1 cellular context compared by ENCODE assay signal in the genomic region with DNA sequence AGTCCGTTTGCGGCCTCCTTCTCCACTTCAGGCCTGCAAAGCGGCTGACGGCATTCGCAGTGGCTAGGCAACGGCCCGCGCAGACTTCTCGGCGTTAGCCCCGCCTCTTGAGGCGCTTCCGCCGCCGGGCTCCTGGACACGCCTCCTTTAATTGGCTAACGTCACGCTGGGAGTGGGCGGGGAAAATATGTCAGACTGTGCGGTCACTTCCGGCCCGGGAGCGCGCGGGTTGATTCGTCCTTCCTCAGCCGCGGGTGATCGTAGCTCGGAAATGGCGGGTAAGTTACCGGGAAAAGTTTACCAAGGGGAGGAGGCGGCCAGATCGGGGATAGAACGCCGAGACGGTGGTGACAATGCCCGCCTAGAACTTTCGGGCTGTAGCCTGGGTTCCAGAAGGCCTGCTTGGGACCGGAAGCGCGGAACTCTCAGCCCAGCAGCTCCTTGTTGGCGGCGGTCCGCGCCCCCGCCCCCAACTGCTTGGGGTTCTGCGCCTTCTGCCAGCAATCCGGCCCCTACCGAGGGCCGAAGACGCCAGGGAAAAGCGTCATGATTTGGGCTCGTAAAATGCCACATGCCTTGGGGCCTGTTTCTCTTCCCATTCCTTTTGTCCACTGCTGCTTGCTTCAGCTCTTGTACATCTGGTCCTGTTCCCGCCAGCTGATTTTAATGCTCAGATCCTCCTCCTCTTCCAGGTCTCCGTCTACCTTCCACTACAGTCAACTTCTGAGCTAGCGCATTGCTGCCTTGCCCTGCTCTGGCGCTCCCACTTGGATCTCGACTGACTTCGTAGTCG.
TF ChIP-seq lines count a peak whose summit lies in the region.

A gene with protein sequence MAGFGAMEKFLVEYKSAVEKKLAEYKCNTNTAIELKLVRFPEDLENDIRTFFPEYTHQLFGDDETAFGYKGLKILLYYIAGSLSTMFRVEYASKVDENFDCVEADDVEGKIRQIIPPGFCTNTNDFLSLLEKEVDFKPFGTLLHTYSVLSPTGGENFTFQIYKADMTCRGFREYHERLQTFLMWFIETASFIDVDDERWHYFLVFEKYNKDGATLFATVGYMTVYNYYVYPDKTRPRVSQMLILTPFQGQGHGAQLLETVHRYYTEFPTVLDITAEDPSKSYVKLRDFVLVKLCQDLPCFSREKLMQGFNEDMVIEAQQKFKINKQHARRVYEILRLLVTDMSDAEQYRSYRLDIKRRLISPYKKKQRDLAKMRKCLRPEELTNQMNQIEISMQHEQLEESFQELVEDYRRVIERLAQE (plus strand): TSS at position 232 of the 793 bp plus-strand sequence. CDS start 40 bp downstream, at position 272.

TF ChIP-seq in K562, 482 proteins besides CTCF, POLR2A, EP300 and RAD21 (continued from another document and continues in another):
- TF ChIP-seq, protein P1, sequence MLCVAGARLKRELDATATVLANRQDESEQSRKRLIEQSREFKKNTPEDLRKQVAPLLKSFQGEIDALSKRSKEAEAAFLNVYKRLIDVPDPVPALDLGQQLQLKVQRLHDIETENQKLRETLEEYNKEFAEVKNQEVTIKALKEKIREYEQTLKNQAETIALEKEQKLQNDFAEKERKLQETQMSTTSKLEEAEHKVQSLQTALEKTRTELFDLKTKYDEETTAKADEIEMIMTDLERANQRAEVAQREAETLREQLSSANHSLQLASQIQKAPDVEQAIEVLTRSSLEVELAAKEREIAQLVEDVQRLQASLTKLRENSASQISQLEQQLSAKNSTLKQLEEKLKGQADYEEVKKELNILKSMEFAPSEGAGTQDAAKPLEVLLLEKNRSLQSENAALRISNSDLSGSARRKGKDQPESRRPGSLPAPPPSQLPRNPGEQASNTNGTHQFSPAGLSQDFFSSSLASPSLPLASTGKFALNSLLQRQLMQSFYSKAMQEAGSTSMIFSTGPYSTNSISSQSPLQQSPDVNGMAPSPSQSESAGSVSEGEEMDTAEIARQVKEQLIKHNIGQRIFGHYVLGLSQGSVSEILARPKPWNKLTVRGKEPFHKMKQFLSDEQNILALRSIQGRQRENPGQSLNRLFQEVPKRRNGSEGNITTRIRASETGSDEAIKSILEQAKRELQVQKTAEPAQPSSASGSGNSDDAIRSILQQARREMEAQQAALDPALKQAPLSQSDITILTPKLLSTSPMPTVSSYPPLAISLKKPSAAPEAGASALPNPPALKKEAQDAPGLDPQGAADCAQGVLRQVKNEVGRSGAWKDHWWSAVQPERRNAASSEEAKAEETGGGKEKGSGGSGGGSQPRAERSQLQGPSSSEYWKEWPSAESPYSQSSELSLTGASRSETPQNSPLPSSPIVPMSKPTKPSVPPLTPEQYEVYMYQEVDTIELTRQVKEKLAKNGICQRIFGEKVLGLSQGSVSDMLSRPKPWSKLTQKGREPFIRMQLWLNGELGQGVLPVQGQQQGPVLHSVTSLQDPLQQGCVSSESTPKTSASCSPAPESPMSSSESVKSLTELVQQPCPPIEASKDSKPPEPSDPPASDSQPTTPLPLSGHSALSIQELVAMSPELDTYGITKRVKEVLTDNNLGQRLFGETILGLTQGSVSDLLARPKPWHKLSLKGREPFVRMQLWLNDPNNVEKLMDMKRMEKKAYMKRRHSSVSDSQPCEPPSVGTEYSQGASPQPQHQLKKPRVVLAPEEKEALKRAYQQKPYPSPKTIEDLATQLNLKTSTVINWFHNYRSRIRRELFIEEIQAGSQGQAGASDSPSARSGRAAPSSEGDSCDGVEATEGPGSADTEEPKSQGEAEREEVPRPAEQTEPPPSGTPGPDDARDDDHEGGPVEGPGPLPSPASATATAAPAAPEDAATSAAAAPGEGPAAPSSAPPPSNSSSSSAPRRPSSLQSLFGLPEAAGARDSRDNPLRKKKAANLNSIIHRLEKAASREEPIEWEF (CRISPR knock-in tag; IDR thresholded peaks at IDR 0.05), result no peak
- TF ChIP-seq MEIS2 (IDR thresholded peaks at IDR 0.05; ENCODE audit: partially characterized antibody) (peak; percentile 74), POLR2AphosphoS5 (IDR thresholded peaks at IDR 0.05; ENCODE audit: control insufficient read depth, insufficient read depth, low read depth, low read length) (peak; percentile 84), SP1 (CRISPR knock-in tag; IDR thresholded peaks at IDR 0.05) (peak; percentile 99), NCOA1 (IDR thresholded peaks at IDR 0.05; ENCODE audit: low read depth) (peak; percentile 92), E2F3 (CRISPR knock-in tag; IDR thresholded peaks at IDR 0.05) (peak; percentile 89), YY1 (IDR thresholded peaks at IDR 0.05; ENCODE audit: borderline replicate concordance in 1 of 3, control insufficient read depth in 1 of 3, extremely low read depth in 1 of 3, insufficient read depth in 3 of 3, insufficient read length in 1 of 3, insufficient replicate concordance in 2 of 3, low read depth in 1 of 3, low read length in 2 of 3) (peak; percentile 44 to 92 (median 81)), KLF1 (tag; IDR thresholded peaks at IDR 0.05) (peak; percentile 76; the same call in 1 of the 2 replicates), ZKSCAN1 (IDR thresholded peaks at IDR 0.05; ENCODE audit: low read depth, low read length) (no peak), KDM5B (IDR thresholded peaks at IDR 0.05; ENCODE audit: insufficient replicate concordance, low read depth, low read length) (peak; percentile 87), SMARCC2 (IDR thresholded peaks at IDR 0.05; ENCODE audit: low read depth) (no peak), NFRKB (IDR thresholded peaks at IDR 0.05; ENCODE audit: low read depth) (peak; percentile 85), BHLHE40 (IDR thresholded peaks at IDR 0.05; ENCODE audit: low read length) (0 out of 2 replicates have a peak, but pooled peaks have one; percentile 36), CHD1 (IDR thresholded peaks at IDR 0.05; ENCODE audit: low read length) (peak; percentile 50)
- TF ChIP-seq, protein P2, sequence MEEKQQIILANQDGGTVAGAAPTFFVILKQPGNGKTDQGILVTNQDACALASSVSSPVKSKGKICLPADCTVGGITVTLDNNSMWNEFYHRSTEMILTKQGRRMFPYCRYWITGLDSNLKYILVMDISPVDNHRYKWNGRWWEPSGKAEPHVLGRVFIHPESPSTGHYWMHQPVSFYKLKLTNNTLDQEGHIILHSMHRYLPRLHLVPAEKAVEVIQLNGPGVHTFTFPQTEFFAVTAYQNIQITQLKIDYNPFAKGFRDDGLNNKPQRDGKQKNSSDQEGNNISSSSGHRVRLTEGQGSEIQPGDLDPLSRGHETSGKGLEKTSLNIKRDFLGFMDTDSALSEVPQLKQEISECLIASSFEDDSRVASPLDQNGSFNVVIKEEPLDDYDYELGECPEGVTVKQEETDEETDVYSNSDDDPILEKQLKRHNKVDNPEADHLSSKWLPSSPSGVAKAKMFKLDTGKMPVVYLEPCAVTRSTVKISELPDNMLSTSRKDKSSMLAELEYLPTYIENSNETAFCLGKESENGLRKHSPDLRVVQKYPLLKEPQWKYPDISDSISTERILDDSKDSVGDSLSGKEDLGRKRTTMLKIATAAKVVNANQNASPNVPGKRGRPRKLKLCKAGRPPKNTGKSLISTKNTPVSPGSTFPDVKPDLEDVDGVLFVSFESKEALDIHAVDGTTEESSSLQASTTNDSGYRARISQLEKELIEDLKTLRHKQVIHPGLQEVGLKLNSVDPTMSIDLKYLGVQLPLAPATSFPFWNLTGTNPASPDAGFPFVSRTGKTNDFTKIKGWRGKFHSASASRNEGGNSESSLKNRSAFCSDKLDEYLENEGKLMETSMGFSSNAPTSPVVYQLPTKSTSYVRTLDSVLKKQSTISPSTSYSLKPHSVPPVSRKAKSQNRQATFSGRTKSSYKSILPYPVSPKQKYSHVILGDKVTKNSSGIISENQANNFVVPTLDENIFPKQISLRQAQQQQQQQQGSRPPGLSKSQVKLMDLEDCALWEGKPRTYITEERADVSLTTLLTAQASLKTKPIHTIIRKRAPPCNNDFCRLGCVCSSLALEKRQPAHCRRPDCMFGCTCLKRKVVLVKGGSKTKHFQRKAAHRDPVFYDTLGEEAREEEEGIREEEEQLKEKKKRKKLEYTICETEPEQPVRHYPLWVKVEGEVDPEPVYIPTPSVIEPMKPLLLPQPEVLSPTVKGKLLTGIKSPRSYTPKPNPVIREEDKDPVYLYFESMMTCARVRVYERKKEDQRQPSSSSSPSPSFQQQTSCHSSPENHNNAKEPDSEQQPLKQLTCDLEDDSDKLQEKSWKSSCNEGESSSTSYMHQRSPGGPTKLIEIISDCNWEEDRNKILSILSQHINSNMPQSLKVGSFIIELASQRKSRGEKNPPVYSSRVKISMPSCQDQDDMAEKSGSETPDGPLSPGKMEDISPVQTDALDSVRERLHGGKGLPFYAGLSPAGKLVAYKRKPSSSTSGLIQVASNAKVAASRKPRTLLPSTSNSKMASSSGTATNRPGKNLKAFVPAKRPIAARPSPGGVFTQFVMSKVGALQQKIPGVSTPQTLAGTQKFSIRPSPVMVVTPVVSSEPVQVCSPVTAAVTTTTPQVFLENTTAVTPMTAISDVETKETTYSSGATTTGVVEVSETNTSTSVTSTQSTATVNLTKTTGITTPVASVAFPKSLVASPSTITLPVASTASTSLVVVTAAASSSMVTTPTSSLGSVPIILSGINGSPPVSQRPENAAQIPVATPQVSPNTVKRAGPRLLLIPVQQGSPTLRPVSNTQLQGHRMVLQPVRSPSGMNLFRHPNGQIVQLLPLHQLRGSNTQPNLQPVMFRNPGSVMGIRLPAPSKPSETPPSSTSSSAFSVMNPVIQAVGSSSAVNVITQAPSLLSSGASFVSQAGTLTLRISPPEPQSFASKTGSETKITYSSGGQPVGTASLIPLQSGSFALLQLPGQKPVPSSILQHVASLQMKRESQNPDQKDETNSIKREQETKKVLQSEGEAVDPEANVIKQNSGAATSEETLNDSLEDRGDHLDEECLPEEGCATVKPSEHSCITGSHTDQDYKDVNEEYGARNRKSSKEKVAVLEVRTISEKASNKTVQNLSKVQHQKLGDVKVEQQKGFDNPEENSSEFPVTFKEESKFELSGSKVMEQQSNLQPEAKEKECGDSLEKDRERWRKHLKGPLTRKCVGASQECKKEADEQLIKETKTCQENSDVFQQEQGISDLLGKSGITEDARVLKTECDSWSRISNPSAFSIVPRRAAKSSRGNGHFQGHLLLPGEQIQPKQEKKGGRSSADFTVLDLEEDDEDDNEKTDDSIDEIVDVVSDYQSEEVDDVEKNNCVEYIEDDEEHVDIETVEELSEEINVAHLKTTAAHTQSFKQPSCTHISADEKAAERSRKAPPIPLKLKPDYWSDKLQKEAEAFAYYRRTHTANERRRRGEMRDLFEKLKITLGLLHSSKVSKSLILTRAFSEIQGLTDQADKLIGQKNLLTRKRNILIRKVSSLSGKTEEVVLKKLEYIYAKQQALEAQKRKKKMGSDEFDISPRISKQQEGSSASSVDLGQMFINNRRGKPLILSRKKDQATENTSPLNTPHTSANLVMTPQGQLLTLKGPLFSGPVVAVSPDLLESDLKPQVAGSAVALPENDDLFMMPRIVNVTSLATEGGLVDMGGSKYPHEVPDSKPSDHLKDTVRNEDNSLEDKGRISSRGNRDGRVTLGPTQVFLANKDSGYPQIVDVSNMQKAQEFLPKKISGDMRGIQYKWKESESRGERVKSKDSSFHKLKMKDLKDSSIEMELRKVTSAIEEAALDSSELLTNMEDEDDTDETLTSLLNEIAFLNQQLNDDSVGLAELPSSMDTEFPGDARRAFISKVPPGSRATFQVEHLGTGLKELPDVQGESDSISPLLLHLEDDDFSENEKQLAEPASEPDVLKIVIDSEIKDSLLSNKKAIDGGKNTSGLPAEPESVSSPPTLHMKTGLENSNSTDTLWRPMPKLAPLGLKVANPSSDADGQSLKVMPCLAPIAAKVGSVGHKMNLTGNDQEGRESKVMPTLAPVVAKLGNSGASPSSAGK (IDR thresholded peaks at IDR 0.05), result no peak; the same call in 1 of the 2 replicates
- TF ChIP-seq, protein P3, sequence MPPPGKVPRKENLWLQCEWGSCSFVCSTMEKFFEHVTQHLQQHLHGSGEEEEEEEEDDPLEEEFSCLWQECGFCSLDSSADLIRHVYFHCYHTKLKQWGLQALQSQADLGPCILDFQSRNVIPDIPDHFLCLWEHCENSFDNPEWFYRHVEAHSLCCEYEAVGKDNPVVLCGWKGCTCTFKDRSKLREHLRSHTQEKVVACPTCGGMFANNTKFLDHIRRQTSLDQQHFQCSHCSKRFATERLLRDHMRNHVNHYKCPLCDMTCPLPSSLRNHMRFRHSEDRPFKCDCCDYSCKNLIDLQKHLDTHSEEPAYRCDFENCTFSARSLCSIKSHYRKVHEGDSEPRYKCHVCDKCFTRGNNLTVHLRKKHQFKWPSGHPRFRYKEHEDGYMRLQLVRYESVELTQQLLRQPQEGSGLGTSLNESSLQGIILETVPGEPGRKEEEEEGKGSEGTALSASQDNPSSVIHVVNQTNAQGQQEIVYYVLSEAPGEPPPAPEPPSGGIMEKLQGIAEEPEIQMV (tag; conservative IDR thresholded peaks at IDR 0.05; ENCODE audit: low read depth), result 0 out of 2 replicates have a peak, but pooled peaks have one; percentile 7
- TF ChIP-seq, protein P4, sequence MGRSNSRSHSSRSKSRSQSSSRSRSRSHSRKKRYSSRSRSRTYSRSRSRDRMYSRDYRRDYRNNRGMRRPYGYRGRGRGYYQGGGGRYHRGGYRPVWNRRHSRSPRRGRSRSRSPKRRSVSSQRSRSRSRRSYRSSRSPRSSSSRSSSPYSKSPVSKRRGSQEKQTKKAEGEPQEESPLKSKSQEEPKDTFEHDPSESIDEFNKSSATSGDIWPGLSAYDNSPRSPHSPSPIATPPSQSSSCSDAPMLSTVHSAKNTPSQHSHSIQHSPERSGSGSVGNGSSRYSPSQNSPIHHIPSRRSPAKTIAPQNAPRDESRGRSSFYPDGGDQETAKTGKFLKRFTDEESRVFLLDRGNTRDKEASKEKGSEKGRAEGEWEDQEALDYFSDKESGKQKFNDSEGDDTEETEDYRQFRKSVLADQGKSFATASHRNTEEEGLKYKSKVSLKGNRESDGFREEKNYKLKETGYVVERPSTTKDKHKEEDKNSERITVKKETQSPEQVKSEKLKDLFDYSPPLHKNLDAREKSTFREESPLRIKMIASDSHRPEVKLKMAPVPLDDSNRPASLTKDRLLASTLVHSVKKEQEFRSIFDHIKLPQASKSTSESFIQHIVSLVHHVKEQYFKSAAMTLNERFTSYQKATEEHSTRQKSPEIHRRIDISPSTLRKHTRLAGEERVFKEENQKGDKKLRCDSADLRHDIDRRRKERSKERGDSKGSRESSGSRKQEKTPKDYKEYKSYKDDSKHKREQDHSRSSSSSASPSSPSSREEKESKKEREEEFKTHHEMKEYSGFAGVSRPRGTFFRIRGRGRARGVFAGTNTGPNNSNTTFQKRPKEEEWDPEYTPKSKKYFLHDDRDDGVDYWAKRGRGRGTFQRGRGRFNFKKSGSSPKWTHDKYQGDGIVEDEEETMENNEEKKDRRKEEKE (IDR thresholded peaks at IDR 0.05; ENCODE audit: borderline replicate concordance in 1 of 2, control insufficient read depth in 1 of 2, low read depth in 2 of 2, low read length in 1 of 2), result peak in 1 of 2 experiments; percentile 60; a peak in 1 of 4 replicates
- TF ChIP-seq, protein P5, sequence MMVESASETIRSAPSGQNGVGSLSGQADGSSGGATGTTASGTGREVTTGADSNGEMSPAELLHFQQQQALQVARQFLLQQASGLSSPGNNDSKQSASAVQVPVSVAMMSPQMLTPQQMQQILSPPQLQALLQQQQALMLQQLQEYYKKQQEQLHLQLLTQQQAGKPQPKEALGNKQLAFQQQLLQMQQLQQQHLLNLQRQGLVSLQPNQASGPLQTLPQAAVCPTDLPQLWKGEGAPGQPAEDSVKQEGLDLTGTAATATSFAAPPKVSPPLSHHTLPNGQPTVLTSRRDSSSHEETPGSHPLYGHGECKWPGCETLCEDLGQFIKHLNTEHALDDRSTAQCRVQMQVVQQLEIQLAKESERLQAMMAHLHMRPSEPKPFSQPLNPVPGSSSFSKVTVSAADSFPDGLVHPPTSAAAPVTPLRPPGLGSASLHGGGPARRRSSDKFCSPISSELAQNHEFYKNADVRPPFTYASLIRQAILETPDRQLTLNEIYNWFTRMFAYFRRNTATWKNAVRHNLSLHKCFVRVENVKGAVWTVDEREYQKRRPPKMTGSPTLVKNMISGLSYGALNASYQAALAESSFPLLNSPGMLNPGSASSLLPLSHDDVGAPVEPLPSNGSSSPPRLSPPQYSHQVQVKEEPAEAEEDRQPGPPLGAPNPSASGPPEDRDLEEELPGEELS (CRISPR knock-in tag; IDR thresholded peaks at IDR 0.05; ENCODE audit: borderline replicate concordance), result peak; percentile 74; the same call in 1 of the 2 replicates
